ENCODE assay signal across 8 cellular contexts in the genomic region with DNA sequence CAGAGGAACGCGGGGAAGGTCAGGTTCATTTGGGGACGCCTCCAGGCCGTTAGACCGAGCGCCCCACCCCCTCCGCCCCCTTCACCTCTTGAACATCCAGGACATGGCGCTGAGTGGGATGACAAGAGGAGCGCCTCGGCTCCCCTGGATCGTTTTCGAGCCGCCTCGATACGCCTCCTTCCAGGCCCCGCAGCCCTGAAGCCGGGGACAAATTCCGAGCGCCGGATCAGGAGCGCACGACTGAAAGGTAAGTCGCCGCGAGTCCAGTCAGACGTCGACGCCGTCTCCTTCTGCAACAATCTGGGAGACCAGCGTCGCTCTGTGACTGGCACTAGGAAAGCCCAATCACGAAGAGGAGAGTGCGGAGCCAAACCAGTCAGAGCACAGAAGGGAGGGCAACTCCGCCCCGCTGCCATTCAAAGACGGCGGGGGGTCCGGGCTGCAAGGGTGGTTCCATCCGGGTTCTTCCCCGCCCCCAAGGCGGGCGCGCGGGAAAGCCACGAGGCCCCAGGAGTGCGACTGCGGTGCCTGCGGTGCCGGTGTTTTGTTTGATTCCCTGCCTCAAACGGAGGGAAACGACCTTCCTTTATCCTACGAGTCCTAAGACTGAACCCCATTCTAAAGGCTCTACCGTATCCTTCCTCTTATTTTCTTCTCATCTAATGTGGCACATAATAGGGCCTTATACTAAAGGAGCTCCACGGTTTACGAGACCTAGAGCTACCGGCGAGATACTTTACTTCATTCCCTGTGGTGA. TPM values are rescaled to one million over a fixed set of nuclear protein-coding genes. Genes with fewer than 3 reads are reported as not detected.
DNase-seq lines count a peak whose midpoint lies in the region; ATAC-seq and TF ChIP-seq lines count a peak whose summit lies in the region.

A gene with protein sequence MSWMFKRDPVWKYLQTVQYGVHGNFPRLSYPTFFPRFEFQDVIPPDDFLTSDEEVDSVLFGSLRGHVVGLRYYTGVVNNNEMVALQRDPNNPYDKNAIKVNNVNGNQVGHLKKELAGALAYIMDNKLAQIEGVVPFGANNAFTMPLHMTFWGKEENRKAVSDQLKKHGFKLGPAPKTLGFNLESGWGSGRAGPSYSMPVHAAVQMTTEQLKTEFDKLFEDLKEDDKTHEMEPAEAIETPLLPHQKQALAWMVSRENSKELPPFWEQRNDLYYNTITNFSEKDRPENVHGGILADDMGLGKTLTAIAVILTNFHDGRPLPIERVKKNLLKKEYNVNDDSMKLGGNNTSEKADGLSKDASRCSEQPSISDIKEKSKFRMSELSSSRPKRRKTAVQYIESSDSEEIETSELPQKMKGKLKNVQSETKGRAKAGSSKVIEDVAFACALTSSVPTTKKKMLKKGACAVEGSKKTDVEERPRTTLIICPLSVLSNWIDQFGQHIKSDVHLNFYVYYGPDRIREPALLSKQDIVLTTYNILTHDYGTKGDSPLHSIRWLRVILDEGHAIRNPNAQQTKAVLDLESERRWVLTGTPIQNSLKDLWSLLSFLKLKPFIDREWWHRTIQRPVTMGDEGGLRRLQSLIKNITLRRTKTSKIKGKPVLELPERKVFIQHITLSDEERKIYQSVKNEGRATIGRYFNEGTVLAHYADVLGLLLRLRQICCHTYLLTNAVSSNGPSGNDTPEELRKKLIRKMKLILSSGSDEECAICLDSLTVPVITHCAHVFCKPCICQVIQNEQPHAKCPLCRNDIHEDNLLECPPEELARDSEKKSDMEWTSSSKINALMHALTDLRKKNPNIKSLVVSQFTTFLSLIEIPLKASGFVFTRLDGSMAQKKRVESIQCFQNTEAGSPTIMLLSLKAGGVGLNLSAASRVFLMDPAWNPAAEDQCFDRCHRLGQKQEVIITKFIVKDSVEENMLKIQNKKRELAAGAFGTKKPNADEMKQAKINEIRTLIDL (minus strand): TSS at position 302 of the 757 bp plus-strand sequence. CDS start 197 bp downstream, at position 105.

- H3K36me3 ChIP-seq in ascending aorta (peaks cover 0 to 4% of the 10 kb centered on the region in 2 donors), uterus (no peaks in the 10 kb centered on the region)

- H3K9me3 ChIP-seq in ascending aorta (no peaks in the 10 kb centered on the region), right cardiac atrium (ENCODE audit: control insufficient read depth, low read length) (no peaks in the 10 kb centered on the region), uterus (no peaks in the 10 kb centered on the region)

- peak within 1 kb of the TSS; percentile 3 to 74 for H3K27ac ChIP-seq in ascending aorta
- H3K27ac ChIP-seq in right cardiac atrium (ENCODE audit: low read length): peak within 1 kb of the TSS; percentile 83
- peak within 1 kb of the TSS; percentile 74 to 77 for H3K27ac ChIP-seq in uterus

- H3K4me1 ChIP-seq in ascending aorta (peaks cover 4 to 6% of the 10 kb centered on the region in 2 donors), right cardiac atrium (ENCODE audit: control insufficient read depth, insufficient read depth, low read length) (no peaks in the 10 kb centered on the region), uterus (peaks cover 0 to 8% of the 10 kb centered on the region in 2 donors)

- peak within 1 kb of the TSS; percentile 74 to 84 for H3K4me3 ChIP-seq in ascending aorta
- peak within 1 kb of the TSS; percentile 90 for H3K4me3 ChIP-seq in right cardiac atrium (ENCODE audit: low read length)
- H3K4me3 ChIP-seq in uterus: peak within 1 kb of the TSS; percentile 73 to 79

- DNase-seq in GM13976 (ENCODE audit: low spot score) (peak; percentile 96), NCI-H1694 treated with DMSO at 0.1 percent for 48 hours (lab: John Stamatoyannopoulos, UW) (peak; percentile 95), ascending aorta (ENCODE audit: low spot score in 2 of 2) (peak; percentile 86 to 97), right cardiac atrium (peak; percentile 95 to 98 (median 97)), pulmonary artery endothelial cell (ENCODE audit: low read depth, low spot score) (peak; percentile 92), uterus (peak; percentile 93 to 95)

- ATAC-seq in HG02870 (IDR thresholded peaks at IDR 0.05; ENCODE audit: unreplicated experiment) (peak; percentile 98), right cardiac atrium (peak; percentile 100)

- in situ Hi-C loops in GM13976 (cut with MboI; ENCODE audit: low sequenced_read_pairs, unreplicated experiment): no loop called here

- H3K27me3 ChIP-seq in ascending aorta (no peaks in the 10 kb centered on the region), right cardiac atrium (ENCODE audit: control insufficient read depth, insufficient read depth) (no peaks in the 10 kb centered on the region), uterus (no peaks in the 10 kb centered on the region)

- intact Hi-C loops in T-helper 2 cell treated with Interferon-gamma antibody and Interleukin-4, amounts not matched to agents 100 ng/mL and 5 ng/mL, for 36 hours (cut with micrococcal nuclease): loop anchor here (1.0 to 10.0 kb wide), 4 partner anchors 43 to 132 kb away; a partner anchor contains a TSS
- intact Hi-C loops in ascending aorta (cut with DNase I): loop anchor here (1.0 to 5.0 kb wide), 2 partner anchors 43 to 114 kb away; a partner anchor contains a TSS
- intact Hi-C loops in right cardiac atrium (cut with DNase I): no loop called here
- intact Hi-C loops in uterus (cut with DNase I; ENCODE audit: low total_unique reads): no loop called here

- WGBS in right cardiac atrium: 7% methylated on average over 57 of the region's 57 CpGs

- TF ChIP-seq POLR2A in uterus (IDR thresholded peaks at IDR 0.05): peak; percentile 64 to 66

- TF ChIP-seq CTCF in GM13976 (IDR thresholded peaks at IDR 0.05; ENCODE audit: borderline replicate concordance, control extremely low read depth, extremely low read depth, insufficient read depth, missing control alignments): no peak
- TF ChIP-seq CTCF in ascending aorta (IDR thresholded peaks at IDR 0.05): no peak
- no peak for TF ChIP-seq CTCF in uterus (IDR thresholded peaks at IDR 0.05)

RNA-seq across cellular contexts. Expression of the gene that starts here (rescaled TPM):
- 24.2 and 26.6 TPM in 2 replicates for total RNA-seq in T-helper 2 cell treated with Interferon-gamma antibody and Interleukin-4, amounts not matched to agents 100 ng/mL and 5 ng/mL, for 36 hours
- total RNA-seq in ascending aorta: 136 TPM
- 10 to 100 TPM; 23.4 to 33.1 (median 28.2) TPM for total RNA-seq in right cardiac atrium
- polyA plus RNA-seq in right cardiac atrium: 9.8 TPM
- 34.1 and 56.9 TPM in 2 replicates for total RNA-seq in pulmonary artery endothelial cell
- total RNA-seq in uterus: 10 to 100 TPM; 21.5 to 80.1 (median 38.0) TPM

Comparison
In these comparisons a context has a peak if more than half of its experiments do, and no peak if none do; other contexts are left out.
1. Peak in every context shown above with its lines: DNase-seq, ATAC-seq, H3K4me3 ChIP-seq and H3K27ac ChIP-seq.
2. intact Hi-C loops: an anchor here in T-helper 2 cell treated with Interferon-gamma antibody and Interleukin-4, amounts not matched to agents 100 ng/mL and 5 ng/mL, for 36 hours (1.0 to 10.0 kb wide) and ascending aorta (1.0 to 5.0 kb wide); none called in right cardiac atrium and uterus.